In genomic region chr10:63707254-63707910, GRCh38 we compare ENCODE assay signal across 9 cellular contexts.
DNase-seq lines count a peak whose midpoint lies in the region; ATAC-seq and TF ChIP-seq lines count a peak whose summit lies in the region.
"Had no signal": no experiment of that assay in that cellular context is flagged by ENCODE, and none has a peak within 500 bp of the region (broad histone marks: within the 10 kb centered on the region; RNA-seq: fewer than 3 reads in every experiment).

No MANE protein-coding gene starts in this region.

- no peak overlapping the region for H3K4me3 Mint-ChIP-seq in CD4-positive, alpha-beta T cell

- H3K4me1 Mint-ChIP-seq in CD4-positive, alpha-beta T cell (ENCODE audit: low read depth), result no peaks in the 10 kb centered on the region

- H3K4me3 ChIP-seq in esophagus squamous epithelium (no peak overlapping the region), retinal pigment epithelial cell (ENCODE audit: low read length) (no peak overlapping the region)

- no peak overlapping the region for H3K27ac Mint-ChIP-seq in CD4-positive, alpha-beta T cell

- ATAC-seq in CD4-positive, alpha-beta T cell (ENCODE audit: poor library complexity), result peak; percentile 29
- ATAC-seq in GM19372 (IDR thresholded peaks at IDR 0.05; ENCODE audit: low read depth, unreplicated experiment) (peak; percentile 52), HG03460 (IDR thresholded peaks at IDR 0.05; ENCODE audit: unreplicated experiment) (peak; percentile 72)

- POLR2A ChIA-PET in CD4-positive, alpha-beta T cell (lab: Charles Lee), result no interaction called here

- no peaks in the 10 kb centered on the region for H3K9me3 ChIP-seq in CD4-positive, alpha-beta T cell (ENCODE audit: control insufficient read depth, low read length)
- no peaks in the 10 kb centered on the region for H3K9me3 ChIP-seq in esophagus squamous epithelium
- H3K9me3 ChIP-seq: neutrophil had no signal

- 10 to 16% methylated on average over 1 of the region's 1 CpG for WGBS in esophagus squamous epithelium, 2 donors

- no peaks in the 10 kb centered on the region for H3K9me3 Mint-ChIP-seq in CD4-positive, alpha-beta T cell

- no peak for TF ChIP-seq POLR2A in esophagus squamous epithelium (IDR thresholded peaks at IDR 0.05)

- DNase-seq in CD4-positive, alpha-beta T cell, result no peak
- peak; percentile 76 to 96 for DNase-seq in SW 1271 (lab: John Stamatoyannopoulos, UW)
- no peak for DNase-seq in esophagus squamous epithelium (lab: John Stamatoyannopoulos, UW)
- DNase-seq in retinal pigment epithelial cell (ENCODE audit: low read depth), result peak; percentile 99
- DNase-seq in activated gamma-delta T cell (lab: John Stamatoyannopoulos, UW), result no peak
- no peak for DNase-seq in T-helper 9 cell

- intact Hi-C loops in CD4-positive, alpha-beta T cell (cut with DNase I, micrococcal nuclease), result no loop called here
- intact Hi-C loops in esophagus squamous epithelium (cut with DNase I), result no loop called here

- H3K27ac ChIP-seq in CD4-positive, alpha-beta T cell (ENCODE audit: low read depth, low read length), result no peak overlapping the region
- peak overlapping the region; percentile 44 to 85 (median 69) for H3K27ac ChIP-seq in esophagus squamous epithelium
- H3K27ac ChIP-seq: neutrophil had no signal

- H3K27me3 Mint-ChIP-seq in CD4-positive, alpha-beta T cell, result no peaks in the 10 kb centered on the region

- no peaks in the 10 kb centered on the region for H3K36me3 ChIP-seq in esophagus squamous epithelium
- H3K36me3 ChIP-seq: neutrophil had no signal

- CTCF ChIA-PET in CD4-positive, alpha-beta T cell (lab: Charles Lee), result interaction anchor here (3.2 kb wide), 1 partner anchor 13 kb away, joined by 12 read pairs; no protein-coding TSS in a partner anchor

- TF ChIP-seq CTCF in CD4-positive, alpha-beta T cell (IDR thresholded peaks at IDR 0.05), result no peak
- TF ChIP-seq CTCF in esophagus squamous epithelium (IDR thresholded peaks at IDR 0.05) (no peak), retinal pigment epithelial cell (conservative IDR thresholded peaks at IDR 0.05; ENCODE audit: low read depth, low read length) (no peak)

- H3K27me3 ChIP-seq in CD4-positive, alpha-beta T cell (ENCODE audit: control insufficient read depth, insufficient read depth, low read length), result no peaks in the 10 kb centered on the region
- H3K27me3 ChIP-seq in esophagus squamous epithelium, result no peaks in the 10 kb centered on the region
- H3K27me3 ChIP-seq: neutrophil had no signal

- H3K4me1 ChIP-seq in esophagus squamous epithelium, result peaks cover 7 to 50% (median 28%) of the 10 kb centered on the region in 3 donors

- no peaks in the 10 kb centered on the region for H3K36me3 Mint-ChIP-seq in CD4-positive, alpha-beta T cell (ENCODE audit: low read depth)

Comparison
In these comparisons a context has a peak if more than half of its experiments do, and no peak if none do; other contexts are left out.
1. DNase-seq: peak in SW 1271 (2 of 2) and retinal pigment epithelial cell (single experiment); none in CD4-positive, alpha-beta T cell (0 of 10), esophagus squamous epithelium (single experiment), activated gamma-delta T cell (single experiment) and T-helper 9 cell (single experiment).
2. Peak in every context shown above with its lines, with median percentiles within 50 percentile points of each other: ATAC-seq.